8 cellular contexts compared by ENCODE assay signal in genomic region chr20:51542894-51543788, GRCh38. TPM values are rescaled to one million over a fixed set of nuclear protein-coding genes. Genes with fewer than 3 reads are reported as not detected.
A peak's percentile ranks its signal among the peaks of the same experiment; 100 is the strongest.
DNase-seq lines count a peak whose midpoint lies in the region; TF ChIP-seq lines count a peak whose summit lies in the region.

No MANE protein-coding gene starts in this region.

- H3K4me3 Mint-ChIP-seq in progenitor cell of endocrine pancreas (ENCODE audit: low read depth) = peak overlapping the region; percentile 67

- intact Hi-C loops in esophagus muscularis mucosa (cut with DNase I) = no loop called here

- TF ChIP-seq CTCF in NB4 (IDR thresholded peaks at IDR 0.05; ENCODE audit: low read depth, low read length) (no peak), esophagus muscularis mucosa (IDR thresholded peaks at IDR 0.05) (no peak), progenitor cell of endocrine pancreas (IDR thresholded peaks at IDR 0.05; ENCODE audit: unreplicated experiment) (no peak)

- TF ChIP-seq POLR2A in NB4 (IDR thresholded peaks at IDR 0.05; ENCODE audit: extremely low read depth, insufficient read length) = no peak
- TF ChIP-seq POLR2A in esophagus muscularis mucosa (IDR thresholded peaks at IDR 0.05; ENCODE audit: low read depth) = no peak

- H3K27me3 Mint-ChIP-seq in progenitor cell of endocrine pancreas = peaks cover 50% of the 10 kb centered on the region

- no peak for TF ChIP-seq EP300 in esophagus muscularis mucosa (IDR thresholded peaks at IDR 0.05)

- DNase-seq in NB4 (ENCODE audit: low read depth) = peak; percentile 16
- DNase-seq in esophagus muscularis mucosa (ENCODE audit: extremely low spot score) = no peak
- no peak for DNase-seq in progenitor cell of endocrine pancreas (ENCODE audit: low spot score, unreplicated experiment)
- DNase-seq in DMS153 (lab: John Stamatoyannopoulos, UW) = no peak
- DNase-seq in stimulated activated CD4-positive, alpha-beta T cell treated with anti-CD3 and anti-CD28 coated beads, Interleukin-4, amount 100 ng/mL, for 4 hours = no peak
- no peak for DNase-seq in HCEC 1CT
- no peak for DNase-seq in NCI-H2081 treated with DMSO at 0.1 percent for 48 hours (lab: John Stamatoyannopoulos, UW)

- H3K4me1 ChIP-seq in esophagus muscularis mucosa = peaks cover 26 to 38% (median 36%) of the 10 kb centered on the region in 4 donors

- H3K9me3 Mint-ChIP-seq in progenitor cell of endocrine pancreas (ENCODE audit: low read depth) = peaks cover 4% of the 10 kb centered on the region

- H3K4me1 Mint-ChIP-seq in progenitor cell of endocrine pancreas (ENCODE audit: low read depth) = peaks cover 20% of the 10 kb centered on the region

- H3K36me3 ChIP-seq in esophagus muscularis mucosa = no peaks in the 10 kb centered on the region

- H3K4me3 ChIP-seq in GM08714 (ENCODE audit: low read length) (peak overlapping the region; percentile 32; the same call in 1 of the 2 replicates), NB4 (ENCODE audit: low read depth, low read length) (peak overlapping the region; percentile 52), esophagus muscularis mucosa (peak overlapping the region; percentile 52 to 70 (median 54))

- H3K27ac Mint-ChIP-seq in progenitor cell of endocrine pancreas = no peak overlapping the region

- peak overlapping the region; percentile 5 to 85 (median 72) for H3K27ac ChIP-seq in esophagus muscularis mucosa (replicated peaks in 1 of 4)

- H3K9me3 ChIP-seq in esophagus muscularis mucosa = no peaks in the 10 kb centered on the region

- no peaks in the 10 kb centered on the region for H3K27me3 ChIP-seq in esophagus muscularis mucosa

- peaks cover 4% of the 10 kb centered on the region for H3K36me3 Mint-ChIP-seq in progenitor cell of endocrine pancreas (ENCODE audit: insufficient read depth)

- 26% methylated on average over 26 of the region's 30 CpGs for WGBS in esophagus muscularis mucosa

RNA-seq across cellular contexts. Expression of gene NFATC2, which starts 0.6 kb away (rescaled TPM):
- total RNA-seq in esophagus muscularis mucosa = 10 to 100 TPM in 3 of 4 donors, 1 to 10 TPM in 1; 8.8 to 15.6 (median 13.0) TPM
- total RNA-seq in progenitor cell of endocrine pancreas = 10.1 and 11.2 TPM in 2 replicates
